ENCODE assay signal across 11 cellular contexts in genomic region chr16:11636172-11636721, GRCh38. TPM values are rescaled to one million over a fixed set of nuclear protein-coding genes. Genes with fewer than 3 reads are reported as not detected.
DNase-seq lines count a peak whose midpoint lies in the region; ATAC-seq and TF ChIP-seq lines count a peak whose summit lies in the region.
"Had no signal": no experiment of that assay in that cellular context is flagged by ENCODE, and none has a peak within 500 bp of the region (broad histone marks: within the 10 kb centered on the region; RNA-seq: fewer than 3 reads in every experiment).

No MANE protein-coding gene starts in this region.

- no peak overlapping the region for H2BK120ac ChIP-seq in trophoblast cell (ENCODE audit: insufficient read depth, low read length, poor library complexity)

- no peak overlapping the region for H3K4me3 ChIP-seq in HCT116 (replicated peaks in 1 of 2; ENCODE audit: low read depth in 1 of 2, low read length in 2 of 2)
- H3K4me3 ChIP-seq in trophoblast cell (ENCODE audit: low read depth, low read length), result no peak overlapping the region
- H3K4me3 ChIP-seq: SJSA1, uterus had no signal

- H3K4me2 ChIP-seq in HCT116 (ENCODE audit: low read length) (no peak overlapping the region), trophoblast cell (ENCODE audit: low read length) (peak overlapping the region; percentile 59)

- H3K36me3 Mint-ChIP-seq in HFFc6 (ENCODE audit: low read depth), result no peaks in the 10 kb centered on the region
- no peaks in the 10 kb centered on the region for H3K36me3 Mint-ChIP-seq in activated CD8-positive, alpha-beta memory T cell treated with anti-CD3 and anti-CD28 coated beads, Interleukin-2, amount 10 ng/mL, durations not matched to agents 7 days and 5 days

- H3K4me1 ChIP-seq in HCT116 (ENCODE audit: control insufficient read depth in 1 of 2, insufficient read depth in 2 of 2, low read length in 2 of 2) (peaks cover 26 to 30% of the 10 kb centered on the region in 2 experiments), foreskin keratinocyte (peaks cover 12% of the 10 kb centered on the region), trophoblast cell (ENCODE audit: control insufficient read depth in 1 of 2, insufficient read depth in 2 of 2, low read length in 2 of 2) (peaks cover 19 to 43% of the 10 kb centered on the region in 2 experiments)

- H2AFZ ChIP-seq in HCT116 (ENCODE audit: low read depth, low read length, poor library complexity, severe bottlenecking), result no peak overlapping the region
- no peak overlapping the region for H2AFZ ChIP-seq in trophoblast cell (ENCODE audit: insufficient read depth, low read length, poor library complexity)

- TF ChIP-seq RAD21 in HCT116 (IDR thresholded peaks at IDR 0.05; ENCODE audit: low read depth), result no peak

- H3K9ac ChIP-seq in HCT116 (ENCODE audit: low read length) (no peak overlapping the region), trophoblast cell (ENCODE audit: low read length) (no peak overlapping the region)

- no peak overlapping the region for H2AK5ac ChIP-seq in trophoblast cell (ENCODE audit: low read length)

- no CpG with 5 or more reads among the region's 14 CpGs for WGBS in trophoblast cell (ENCODE audit: extremely low coverage, insufficient coverage, insufficient read length)

- no peak overlapping the region for H3K4me3 Mint-ChIP-seq in HFFc6
- no peak overlapping the region for H3K4me3 Mint-ChIP-seq in activated CD8-positive, alpha-beta memory T cell treated with anti-CD3 and anti-CD28 coated beads, Interleukin-2, amount 10 ng/mL, durations not matched to agents 7 days and 5 days

- CTCF ChIA-PET in HCT116 (lab: Charles Lee), result interaction anchor here (1.0 kb wide), 1 partner anchor 228 kb away, joined by 3 read pairs; no protein-coding TSS in a partner anchor
- CTCF ChIA-PET in activated CD8-positive, alpha-beta memory T cell treated with anti-CD3 and anti-CD28 coated beads, Interleukin-2, amount 10 ng/mL, durations not matched to agents 7 days and 5 days (lab: Charles Lee), result interaction anchor here (0.7 to 1.5 kb wide), 4 partner anchors 10 to 229 kb away, joined by 3 to 5 read pairs (median 4); no protein-coding TSS in a partner anchor

- no peak overlapping the region for H3K14ac ChIP-seq in trophoblast cell (ENCODE audit: low read length)

- ATAC-seq in HCT116 (peak; percentile 38), foreskin keratinocyte (peak; percentile 93), GM18498 (IDR thresholded peaks at IDR 0.05; ENCODE audit: unreplicated experiment) (no peak)
- ATAC-seq in activated CD8-positive, alpha-beta memory T cell treated with anti-CD3 and anti-CD28 coated beads, Interleukin-2, amount 10 ng/mL, durations not matched to agents 7 days and 5 days, result no peak

- DNase-seq in HCT116 (ENCODE audit: low read depth, low spot score), result no peak
- peak; percentile 88 for DNase-seq in NCI-H510A (lab: John Stamatoyannopoulos, UW)
- peak; percentile 95 to 98 for DNase-seq in foreskin keratinocyte
- peak; percentile 76 to 89 for DNase-seq in trophoblast cell
- DNase-seq in HFFc6, result no peak
- DNase-seq in NCI-H524 (lab: John Stamatoyannopoulos, UW), result no peak
- DNase-seq in activated CD8-positive, alpha-beta memory T cell treated with anti-CD3 and anti-CD28 coated beads, Interleukin-2, amount 10 ng/mL, durations not matched to agents 7 days and 5 days, result no peak
- DNase-seq: Karpas-422, uterus had no signal

- H3K79me2 ChIP-seq in HCT116 (ENCODE audit: insufficient read depth, low read length) (no peaks in the 10 kb centered on the region), trophoblast cell (ENCODE audit: control insufficient read depth, insufficient read depth, low read length, poor library complexity) (no peaks in the 10 kb centered on the region)

- POLR2A ChIA-PET in HCT116 (lab: Charles Lee), result interaction anchor here (1.1 kb wide), 1 partner anchor 9 kb away, joined by 5 read pairs; no protein-coding TSS in a partner anchor

- TF ChIP-seq CTCF in HCT116 (IDR thresholded peaks at IDR 0.05 in 2 of 3, conservative IDR thresholded peaks at IDR 0.05 in 1 of 3; ENCODE audit: borderline replicate concordance in 1 of 3, insufficient read depth in 1 of 3, low read depth in 2 of 3, low read length in 2 of 3), result no peak
- no peak for TF ChIP-seq CTCF in foreskin keratinocyte (conservative IDR thresholded peaks at IDR 0.05)
- no peak for TF ChIP-seq CTCF in HFFc6 (IDR thresholded peaks at IDR 0.05)

- intact Hi-C loops in HCT116 (cut with micrococcal nuclease), result no loop called here

- H4K12ac ChIP-seq in trophoblast cell (ENCODE audit: low read depth, low read length), result no peak overlapping the region

- H3K9me3 ChIP-seq in HCT116 (ENCODE audit: control insufficient read depth in 1 of 2, insufficient read depth in 1 of 2, low read depth in 1 of 2, low read length in 2 of 2) (no peaks in the 10 kb centered on the region), trophoblast cell (ENCODE audit: insufficient read depth, low read depth, low read length) (no peaks in the 10 kb centered on the region)
- H3K9me3 ChIP-seq: SJSA1, uterus had no signal

- H2BK5ac ChIP-seq in trophoblast cell (ENCODE audit: low read depth, low read length, poor library complexity), result no peak overlapping the region

- H3K9me2 ChIP-seq in HCT116 (ENCODE audit: insufficient read depth), result no peaks in the 10 kb centered on the region

- H4K20me1 ChIP-seq in HCT116 (ENCODE audit: insufficient read depth), result no peaks in the 10 kb centered on the region

- peaks cover 19% of the 10 kb centered on the region for H3K79me1 ChIP-seq in trophoblast cell (ENCODE audit: low read length)

- H3K27me3 ChIP-seq in HCT116 (ENCODE audit: insufficient read depth, low read length), result no peaks in the 10 kb centered on the region
- no peaks in the 10 kb centered on the region for H3K27me3 ChIP-seq in foreskin keratinocyte
- no peaks in the 10 kb centered on the region for H3K27me3 ChIP-seq in trophoblast cell (ENCODE audit: insufficient read depth, low read length)
- H3K27me3 ChIP-seq: SJSA1, uterus had no signal

- peak overlapping the region; percentile 26 for H4K8ac ChIP-seq in trophoblast cell (ENCODE audit: low read depth, low read length)

- no peak overlapping the region for H3K27ac Mint-ChIP-seq in HFFc6
- H3K27ac Mint-ChIP-seq in activated CD8-positive, alpha-beta memory T cell treated with anti-CD3 and anti-CD28 coated beads, Interleukin-2, amount 10 ng/mL, durations not matched to agents 7 days and 5 days, result no peak overlapping the region

- no peaks in the 10 kb centered on the region for H3K9me3 Mint-ChIP-seq in HFFc6
- no peaks in the 10 kb centered on the region for H3K9me3 Mint-ChIP-seq in activated CD8-positive, alpha-beta memory T cell treated with anti-CD3 and anti-CD28 coated beads, Interleukin-2, amount 10 ng/mL, durations not matched to agents 7 days and 5 days (ENCODE audit: low read depth)

- no peak for TF ChIP-seq POLR2A in HCT116 (IDR thresholded peaks at IDR 0.05; ENCODE audit: borderline replicate concordance, extremely low read depth, insufficient read depth, insufficient read length)

- no peak overlapping the region for H3K23ac ChIP-seq in trophoblast cell (ENCODE audit: low read length)

- peaks cover 2% of the 10 kb centered on the region for H3K27me3 Mint-ChIP-seq in HFFc6 (ENCODE audit: insufficient read depth)
- no peaks in the 10 kb centered on the region for H3K27me3 Mint-ChIP-seq in activated CD8-positive, alpha-beta memory T cell treated with anti-CD3 and anti-CD28 coated beads, Interleukin-2, amount 10 ng/mL, durations not matched to agents 7 days and 5 days

- no peak overlapping the region for H4K91ac ChIP-seq in trophoblast cell (ENCODE audit: low read depth, low read length)

- RAD21 ChIA-PET in HCT116 (lab: Charles Lee; ENCODE audit: low non-redundant PET in 1 of 2, low total read pairs in 2 of 2, uncharacterized antibody in 2 of 2, unreplicated experiment in 2 of 2), result no interaction called here

- H2BK12ac ChIP-seq in trophoblast cell (ENCODE audit: low read length), result no peak overlapping the region

- no peak overlapping the region for H3K4ac ChIP-seq in trophoblast cell (ENCODE audit: low read depth, low read length)

- no peak overlapping the region for H3K27ac ChIP-seq in HCT116 (ENCODE audit: low read depth, low read length)
- peak overlapping the region; percentile 27 for H3K27ac ChIP-seq in foreskin keratinocyte
- H3K27ac ChIP-seq in trophoblast cell (ENCODE audit: low read depth, low read length), result no peak overlapping the region
- H3K27ac ChIP-seq: SJSA1, uterus had no signal

- H3K18ac ChIP-seq in trophoblast cell (ENCODE audit: low read length), result no peak overlapping the region

- peaks cover 56% of the 10 kb centered on the region for H3K4me1 Mint-ChIP-seq in HFFc6 (ENCODE audit: low read depth)
- peaks cover 10% of the 10 kb centered on the region for H3K4me1 Mint-ChIP-seq in activated CD8-positive, alpha-beta memory T cell treated with anti-CD3 and anti-CD28 coated beads, Interleukin-2, amount 10 ng/mL, durations not matched to agents 7 days and 5 days

- BruUV-seq in HCT116 (replicated peaks; lab: Mats Ljungman, UMichigan), result no TSS peak

- no peaks in the 10 kb centered on the region for H3K36me3 ChIP-seq in HCT116 (ENCODE audit: control insufficient read depth in 1 of 2, insufficient read depth in 2 of 2, low read length in 2 of 2)
- no peaks in the 10 kb centered on the region for H3K36me3 ChIP-seq in trophoblast cell (ENCODE audit: control insufficient read depth in 1 of 2, insufficient read depth in 2 of 2, low read length in 2 of 2)
- H3K36me3 ChIP-seq: SJSA1, uterus had no signal

TF ChIP-seq in HCT116, 20 proteins besides CTCF, POLR2A, EP300 and RAD21 (continues in another document):
- TF ChIP-seq ZNF274 (IDR thresholded peaks at IDR 0.05; ENCODE audit: low read depth, low read length), result no peak
- TF ChIP-seq EGR1 (IDR thresholded peaks at IDR 0.05; ENCODE audit: low read depth), result no peak
- no peak for TF ChIP-seq POLR2AphosphoS5 (IDR thresholded peaks at IDR 0.05; ENCODE audit: low read depth, low read length)
- no peak for TF ChIP-seq CEBPB (IDR thresholded peaks at IDR 0.05; ENCODE audit: low read depth)
- TF ChIP-seq EZH2 (IDR thresholded peaks at IDR 0.05), result no peak

RNA-seq across cellular contexts. Expression of gene SNN, which starts 32.0 kb away (rescaled TPM):
- total RNA-seq in HCT116 (2021; ENCODE audit: unreplicated experiment), result 12.2 TPM
- 9.8 and 11.3 TPM in 2 replicates for polyA plus RNA-seq in HCT116 (2012)
- 11.5 and 14.2 TPM in 2 replicates for total RNA-seq in foreskin keratinocyte
- polyA plus RNA-seq in foreskin keratinocyte, result 7.9 and 11.4 TPM in 2 replicates
- polyA plus RNA-seq in trophoblast cell (2013), result 29.9 and 30.4 TPM in 2 replicates
- 1 to 10 TPM; 4.6 to 7.6 (median 6.5) TPM for total RNA-seq in HFFc6 (2021; fragmentation: NEBNext Ultra II Directional; extraction: Animal tissue kit (Norgen Biotek cat#: 25700))
- 1 to 10 TPM; 3.0 to 4.0 TPM for total RNA-seq in activated CD8-positive, alpha-beta memory T cell treated with anti-CD3 and anti-CD28 coated beads, Interleukin-2, amount 10 ng/mL, durations not matched to agents 7 days and 5 days

RNA-seq across cellular contexts. Expression of gene LITAF, which starts 49.5 kb away (rescaled TPM):
- total RNA-seq in HCT116 (2021; ENCODE audit: unreplicated experiment), result 84.2 TPM
- polyA plus RNA-seq in HCT116 (2012), result 86.6 and 106 TPM in 2 replicates
- 91.8 and 109 TPM in 2 replicates for total RNA-seq in foreskin keratinocyte
- polyA plus RNA-seq in foreskin keratinocyte, result 83.9 and 86.1 TPM in 2 replicates
- polyA plus RNA-seq in trophoblast cell (2013), result 110 and 113 TPM in 2 replicates
- 100 to 1,000 TPM; 114 to 143 (median 135) TPM for total RNA-seq in HFFc6 (2021; fragmentation: NEBNext Ultra II Directional; extraction: Animal tissue kit (Norgen Biotek cat#: 25700))
- 100 to 1,000 TPM in 1 of 2 experiments, 10 to 100 TPM in 1; 91.4 to 155 TPM for total RNA-seq in activated CD8-positive, alpha-beta memory T cell treated with anti-CD3 and anti-CD28 coated beads, Interleukin-2, amount 10 ng/mL, durations not matched to agents 7 days and 5 days

Comparison
In these comparisons a context has a peak if more than half of its experiments do, and no peak if none do; other contexts are left out.
1. ATAC-seq: peak in HCT116 (single experiment) and foreskin keratinocyte (single experiment); none in GM18498 (single experiment) and activated CD8-positive, alpha-beta memory T cell treated with anti-CD3 and anti-CD28 coated beads, Interleukin-2, amount 10 ng/mL, durations not matched to agents 7 days and 5 days (single experiment).
2. DNase-seq: peak in NCI-H510A (single experiment), foreskin keratinocyte (2 of 2) and trophoblast cell (2 of 2); none in HCT116 (single experiment), HFFc6 (single experiment), NCI-H524 (0 of 2) and activated CD8-positive, alpha-beta memory T cell treated with anti-CD3 and anti-CD28 coated beads, Interleukin-2, amount 10 ng/mL, durations not matched to agents 7 days and 5 days (single experiment).